ENCODE assay signal across 2 cellular contexts in the genomic region with DNA sequence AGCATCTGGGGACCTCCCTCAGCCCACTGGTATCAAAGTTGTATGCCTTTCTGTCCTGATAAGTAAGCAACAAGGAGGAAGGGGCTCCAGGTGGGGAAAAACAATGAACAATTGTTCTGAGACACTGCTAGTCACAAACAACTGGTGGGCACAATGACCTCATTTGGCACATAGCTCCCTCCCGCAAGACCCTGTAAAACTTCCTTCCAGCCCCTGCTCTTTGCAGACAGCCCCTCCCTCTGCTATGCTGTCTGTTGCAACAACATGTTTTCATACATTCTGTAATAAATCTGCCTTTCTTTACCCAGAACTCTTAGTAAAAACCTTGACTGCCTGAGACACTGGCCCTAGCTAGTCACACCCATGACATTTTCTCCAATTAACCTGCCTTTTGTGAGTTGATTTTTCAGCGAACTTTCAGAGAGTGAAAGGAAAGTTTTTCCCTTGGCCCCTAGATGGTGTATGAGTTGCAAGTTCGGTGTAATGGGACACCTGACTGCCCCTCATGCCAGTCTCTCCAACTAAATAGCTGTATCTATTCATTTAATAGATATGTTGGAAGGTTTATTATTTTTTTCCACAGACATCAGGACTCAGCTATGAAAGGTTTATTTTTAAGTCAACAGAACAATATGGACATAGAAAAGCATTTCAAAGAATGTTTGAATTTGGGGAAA.
TF ChIP-seq lines count a peak whose summit lies in the region.

No MANE protein-coding gene starts in this region.

TF ChIP-seq in K562, 482 proteins besides CTCF, POLR2A, EP300 and RAD21:
- TF ChIP-seq NR0B1 (IDR thresholded peaks at IDR 0.05; ENCODE audit: partially characterized antibody) (no peak), ZNF217 (CRISPR knock-in tag; IDR thresholded peaks at IDR 0.05) (no peak), BMI1 (IDR thresholded peaks at IDR 0.05; ENCODE audit: low read length) (no peak), RBM15 (IDR thresholded peaks at IDR 0.05; ENCODE audit: insufficient read depth, low read length) (no peak), IRF9 (tag; IDR thresholded peaks at IDR 0.05) (no peak), ZKSCAN3 (CRISPR knock-in tag; IDR thresholded peaks at IDR 0.05) (no peak), FOS (IDR thresholded peaks at IDR 0.05; ENCODE audit: extremely low read depth, insufficient read length) (no peak), E2F4 (CRISPR knock-in tag; IDR thresholded peaks at IDR 0.05; ENCODE audit: low read depth) (no peak), ZNF644 (tag; IDR thresholded peaks at IDR 0.05; ENCODE audit: low read depth) (no peak), ZNF57 (CRISPR knock-in tag; IDR thresholded peaks at IDR 0.05) (no peak), ZNF3 (CRISPR knock-in tag; IDR thresholded peaks at IDR 0.05) (no peak)

TF ChIP-seq in liver, 16 proteins besides CTCF, POLR2A, EP300 and RAD21 (continued from another document):
- TF ChIP-seq ZBTB33 (IDR thresholded peaks at IDR 0.05) = no peak
- no peak for TF ChIP-seq SP1 (IDR thresholded peaks at IDR 0.05)
- TF ChIP-seq FOXA2 (IDR thresholded peaks at IDR 0.05) = no peak
- no peak for TF ChIP-seq REST (IDR thresholded peaks at IDR 0.05)
- no peak for TF ChIP-seq MAX (IDR thresholded peaks at IDR 0.05)
- no peak for TF ChIP-seq YY1 (IDR thresholded peaks at IDR 0.05)
- TF ChIP-seq RXRA (IDR thresholded peaks at IDR 0.05) = no peak
- no peak for TF ChIP-seq HNF4A (conservative IDR thresholded peaks at IDR 0.05)
- TF ChIP-seq NR2F2 (IDR thresholded peaks at IDR 0.05) = no peak
- no peak for TF ChIP-seq FOXA1 (IDR thresholded peaks at IDR 0.05)
- no peak for TF ChIP-seq HNF4G (IDR thresholded peaks at IDR 0.05)
- TF ChIP-seq JUND (IDR thresholded peaks at IDR 0.05) = no peak
- TF ChIP-seq, protein P1, sequence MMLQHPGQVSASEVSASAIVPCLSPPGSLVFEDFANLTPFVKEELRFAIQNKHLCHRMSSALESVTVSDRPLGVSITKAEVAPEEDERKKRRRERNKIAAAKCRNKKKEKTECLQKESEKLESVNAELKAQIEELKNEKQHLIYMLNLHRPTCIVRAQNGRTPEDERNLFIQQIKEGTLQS (IDR thresholded peaks at IDR 0.05) = no peak
